Comparison of ENCODE assay signal across 21 cellular contexts in genomic region chr13:66402546-66402945, GRCh38.
DNase-seq lines count a peak whose midpoint lies in the region; ATAC-seq, FAIRE-seq and TF ChIP-seq lines count a peak whose summit lies in the region.
"Had no signal": no experiment of that assay in that cellular context is flagged by ENCODE, and none has a peak within 500 bp of the region (broad histone marks: within the 10 kb centered on the region; RNA-seq: fewer than 3 reads in every experiment).

No MANE protein-coding gene starts in this region.

- H3K4me3 ChIP-seq in ACC112 (ENCODE audit: low read depth, low read length) = no peak overlapping the region
- H3K4me3 ChIP-seq in kidney (ENCODE audit: low read length in 2 of 2) = no peak overlapping the region
- H3K4me3 ChIP-seq in right lobe of liver = no peak overlapping the region
- H3K4me3 ChIP-seq: BLaER1 had no signal

- TF ChIP-seq POLR2A in right lobe of liver (IDR thresholded peaks at IDR 0.05) = no peak

- ATAC-seq in SK-N-SH treated with all-trans-retinoic acid at 6 μM for 48 hours = no peak
- no peak for ATAC-seq in right lobe of liver
- ATAC-seq: CD8-positive, alpha-beta T cell had no signal

- FAIRE-seq in kidney (lab: Jason Lieb, UNC) = peak; percentile 3
- FAIRE-seq: GM12892, H1 had no signal

- no peak overlapping the region for H3K9ac ChIP-seq in kidney (ENCODE audit: low read length in 2 of 2)
- H3K9ac ChIP-seq: BLaER1 had no signal

- H3K79me2 ChIP-seq in ACC112 (ENCODE audit: control insufficient read depth, insufficient read depth, low read length, unreplicated experiment) = no peaks in the 10 kb centered on the region

- H3K4me1 ChIP-seq in ACC112 (ENCODE audit: control insufficient read depth, insufficient read depth, low read length, unreplicated experiment) (peaks cover 44% of the 10 kb centered on the region), kidney (ENCODE audit: control insufficient read depth in 1 of 2, insufficient read depth in 1 of 2, low read depth in 1 of 2, low read length in 2 of 2) (peaks cover 0 to 5% of the 10 kb centered on the region in 2 donors), right lobe of liver (no peaks in the 10 kb centered on the region)
- H3K4me1 ChIP-seq: BLaER1, Caco-2 had no signal

- H3K27me3 ChIP-seq in ACC112 (ENCODE audit: insufficient read depth, low read length) (no peaks in the 10 kb centered on the region), right lobe of liver (no peaks in the 10 kb centered on the region)
- H3K27me3 ChIP-seq: BLaER1 had no signal

- no peak for TF ChIP-seq CTCF in kidney (IDR thresholded peaks at IDR 0.05; ENCODE audit: borderline replicate concordance, extremely low read depth, insufficient read depth)
- no peak for TF ChIP-seq CTCF in right lobe of liver (IDR thresholded peaks at IDR 0.05)

- intact Hi-C loops in kidney (cut with DNase I) (no loop called here), right lobe of liver (cut with DNase I) (no loop called here)

- DNase-seq in LHCN-M2 (ENCODE audit: low read depth) (peak; percentile 43), kidney (no peak), right lobe of liver (no peak), NCI-H1092 treated with DMSO at 0.1 percent for 48 hours (lab: John Stamatoyannopoulos, UW) (no peak)
- no peak for DNase-seq in activated T-cell treated with anti-CD3 and anti-CD28 coated beads, Interleukin-2, amount 50 U/mL, for 1 hour
- DNase-seq in activated CD4-positive, alpha-beta T cell treated with anti-CD3 and anti-CD28 coated beads, Interleukin-2, amount 50 U/mL, for 4 hours = no peak
- DNase-seq: 8988T; Caco-2; CD4-positive, CD25-positive, alpha-beta regulatory T cell; CD8-positive, alpha-beta T cell; DMS 273 treated with DMSO at 0.1 percent for 48 hours; DMS79; GF-D8; H7; HCEC 1CT had no signal

- H2AFZ ChIP-seq in ACC112 (ENCODE audit: low read length, unreplicated experiment) = no peak overlapping the region

- whole genome bisulfite sequencing in right lobe of liver (ENCODE audit: insufficient coverage, low coverage, low lambda C conversion rate, missing lambda C conversion rate) = 46% methylated on average over 2 of the region's 2 CpGs

- H3K27ac ChIP-seq in ACC112 (ENCODE audit: low read depth, low read length) (peak overlapping the region; percentile 50), kidney (ENCODE audit: low read depth in 2 of 2, low read length in 2 of 2) (no peak overlapping the region), right lobe of liver (no peak overlapping the region)
- H3K27ac ChIP-seq: BLaER1, C4-2B had no signal

- H3K36me3 ChIP-seq in ACC112 (ENCODE audit: insufficient read depth, low read length) (no peaks in the 10 kb centered on the region), kidney (ENCODE audit: control insufficient read depth in 1 of 2, insufficient read depth in 2 of 2, low read length in 2 of 2) (no peaks in the 10 kb centered on the region), right lobe of liver (no peaks in the 10 kb centered on the region)
- H3K36me3 ChIP-seq: BLaER1 had no signal

- no peaks in the 10 kb centered on the region for H3K9me3 ChIP-seq in kidney (ENCODE audit: control insufficient read depth in 1 of 2, low read length in 2 of 2)
- no peaks in the 10 kb centered on the region for H3K9me3 ChIP-seq in right lobe of liver
- H3K9me3 ChIP-seq: BLaER1, Caco-2 had no signal

TF ChIP-seq in SK-N-SH treated with all-trans-retinoic acid at 6 μM for 48 hours, 23 proteins besides CTCF, POLR2A, EP300 and RAD21:
- no peak for TF ChIP-seq ZNF8 (CRISPR knock-in tag; IDR thresholded peaks at IDR 0.05)
- no peak for TF ChIP-seq ZNF565 (CRISPR knock-in tag; conservative IDR thresholded peaks at IDR 0.05; ENCODE audit: low read depth)
- peak; percentile 29; the same call in 1 of the 2 replicates for TF ChIP-seq ZC3H10 (CRISPR knock-in tag; IDR thresholded peaks at IDR 0.05)
